In the genomic region with DNA sequence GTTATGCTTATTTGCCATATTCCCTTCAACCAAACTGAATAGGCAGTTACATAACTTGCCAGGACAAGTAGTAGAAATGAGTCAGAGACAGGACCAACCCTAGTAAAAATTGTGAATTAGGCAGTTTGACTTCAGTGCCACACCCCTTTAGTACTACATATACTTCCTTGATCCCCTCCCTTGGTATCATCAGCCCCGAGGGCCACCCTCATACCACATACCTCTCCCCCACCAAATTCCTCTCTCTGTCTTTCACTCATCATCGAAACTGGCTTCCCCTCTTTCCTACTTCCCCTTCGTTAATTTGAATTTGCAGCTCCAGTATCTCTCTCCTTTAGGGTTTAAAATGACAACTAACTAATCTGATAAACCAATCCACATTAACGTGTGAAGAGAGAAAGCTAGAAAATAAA, we compare ENCODE assay signal across 12 cellular contexts. TPM values are rescaled to one million over a fixed set of nuclear protein-coding genes. Genes with fewer than 3 reads are reported as not detected.
DNase-seq lines count a peak whose midpoint lies in the region; ATAC-seq and TF ChIP-seq lines count a peak whose summit lies in the region.
"Had no signal": no experiment of that assay in that cellular context is flagged by ENCODE, and none has a peak within 500 bp of the region (broad histone marks: within the 10 kb centered on the region; RNA-seq: fewer than 3 reads in every experiment).

No MANE protein-coding gene starts in this region.

- H3K4me3 ChIP-seq in GM23338, result no peak overlapping the region
- H3K4me3 ChIP-seq in gastroesophageal sphincter, result no peak overlapping the region
- peak overlapping the region in 2 of 5 donors; percentile 16 to 36 for H3K4me3 ChIP-seq in subcutaneous abdominal adipose tissue (ENCODE audit: low read depth in 1 of 5, low read length in 5 of 5)

- H3K9me3 ChIP-seq in gastroesophageal sphincter (no peaks in the 10 kb centered on the region), subcutaneous abdominal adipose tissue (ENCODE audit: control insufficient read depth in 5 of 5, low read length in 5 of 5) (no peaks in the 10 kb centered on the region)

- H3K27ac ChIP-seq in GM23338 (ENCODE audit: low read depth) (0 out of 2 replicates have a peak overlapping the region, but pooled peaks have one; percentile 4), RWPE1 (no peak overlapping the region), gastroesophageal sphincter (no peak overlapping the region), subcutaneous abdominal adipose tissue (ENCODE audit: low read depth, low read length) (peak overlapping the region; percentile 66)

- 68 to 86% methylated on average over 4 of the region's 4 CpGs for WGBS in gastroesophageal sphincter (ENCODE audit: low coverage in 1 of 2), 2 donors

- peaks cover 15% of the 10 kb centered on the region for H3K4me1 Mint-ChIP-seq in GM23338

- H3K36me3 ChIP-seq in GM23338 (ENCODE audit: insufficient read depth), result no peaks in the 10 kb centered on the region
- H3K36me3 ChIP-seq in gastroesophageal sphincter, result no peaks in the 10 kb centered on the region
- no peaks in the 10 kb centered on the region for H3K36me3 ChIP-seq in subcutaneous abdominal adipose tissue (ENCODE audit: control insufficient read depth in 5 of 5, insufficient read depth in 5 of 5, low read length in 5 of 5)

- H2AFZ ChIP-seq in GM23338, result no peak overlapping the region

- peak overlapping the region; percentile 54; the same call in 1 of the 2 replicates for H3K27ac Mint-ChIP-seq in GM23338
- H3K27ac Mint-ChIP-seq: activated CD8-positive, alpha-beta T cell treated with anti-CD3 and anti-CD28 coated beads, Interleukin-2, amount 10 ng/mL, durations not matched to agents 7 days and 5 days had no signal

- H3K27me3 ChIP-seq in GM23338 (ENCODE audit: insufficient read depth) (no peaks in the 10 kb centered on the region), gastroesophageal sphincter (no peaks in the 10 kb centered on the region), subcutaneous abdominal adipose tissue (ENCODE audit: control insufficient read depth in 5 of 5, insufficient read depth in 4 of 5, low read length in 5 of 5) (no peaks in the 10 kb centered on the region)

- no peaks in the 10 kb centered on the region for H3K79me2 ChIP-seq in GM23338 (replicated peaks; ENCODE audit: insufficient read depth)

- peak overlapping the region; percentile 5 for H3K4me2 ChIP-seq in GM23338

- no peak for TF ChIP-seq POLR2A in gastroesophageal sphincter (IDR thresholded peaks at IDR 0.05)

- CTCF ChIA-PET in RWPE1 (lab: Yijun Ruan, JAX), result interaction anchor here (0.6 kb wide), 1 partner anchor 352 kb away, joined by 7 read pairs; no protein-coding TSS in a partner anchor

- H3K9me2 ChIP-seq in GM23338 (ENCODE audit: insufficient read depth), result no peaks in the 10 kb centered on the region

- H3K9me3 Mint-ChIP-seq in GM23338, result no peaks in the 10 kb centered on the region

- no peaks in the 10 kb centered on the region for H4K20me1 ChIP-seq in GM23338 (replicated peaks; ENCODE audit: insufficient read depth)

- DNase-seq in GM23338 (ENCODE audit: low spot score) (peak; percentile 57), RWPE1 (ENCODE audit: low spot score) (peak; percentile 74), midbrain (lab: John Stamatoyannopoulos, UW) (no peak), NCI-H128 (lab: John Stamatoyannopoulos, UW; ENCODE audit: unreplicated experiment) (no peak)
- DNase-seq in stimulated activated naive CD4-positive, alpha-beta T cell treated with Interleukin-2 at 50 U/mL for 16 hours (lab: John Stamatoyannopoulos, UW), result no peak
- DNase-seq: activated CD8-positive, alpha-beta T cell treated with anti-CD3 and anti-CD28 coated beads, Interleukin-2, amount 10 ng/mL, durations not matched to agents 7 days and 5 days; aorta; Calu3; NCI-H1417 treated with DMSO at 0.1 percent for 48 hours had no signal

- peak overlapping the region in 1 of 5 donors; percentile 36 for H3K9ac ChIP-seq in subcutaneous abdominal adipose tissue (ENCODE audit: low read length in 5 of 5)

- H3K4me3 Mint-ChIP-seq in GM23338, result no peak overlapping the region
- H3K4me3 Mint-ChIP-seq: activated CD8-positive, alpha-beta T cell treated with anti-CD3 and anti-CD28 coated beads, Interleukin-2, amount 10 ng/mL, durations not matched to agents 7 days and 5 days had no signal

- no peak for TF ChIP-seq EP300 in gastroesophageal sphincter (IDR thresholded peaks at IDR 0.05)

- H3K36me3 Mint-ChIP-seq in GM23338 (ENCODE audit: low read depth), result no peaks in the 10 kb centered on the region

- TF ChIP-seq CTCF in GM23338 (conservative IDR thresholded peaks at IDR 0.05; ENCODE audit: low read depth in 2 of 2) (no peak), RWPE1 (conservative IDR thresholded peaks at IDR 0.05; ENCODE audit: low read depth) (no peak), gastroesophageal sphincter (IDR thresholded peaks at IDR 0.05) (no peak)

- H3K27me3 Mint-ChIP-seq in GM23338 (ENCODE audit: insufficient read depth, low read depth, poor library complexity), result peaks cover 3% of the 10 kb centered on the region

- H3K4me1 ChIP-seq in GM23338 (ENCODE audit: insufficient read depth), result peaks cover 7% of the 10 kb centered on the region; the same call in 1 of the 2 replicates
- H3K4me1 ChIP-seq in gastroesophageal sphincter, result peaks cover 0 to 6% (median 0%) of the 10 kb centered on the region in 3 donors
- H3K4me1 ChIP-seq in subcutaneous abdominal adipose tissue (ENCODE audit: control insufficient read depth in 5 of 5, insufficient read depth in 5 of 5, low read length in 5 of 5), result peaks cover 0 to 20% (median 18%) of the 10 kb centered on the region in 5 donors

- POLR2A ChIA-PET in RWPE1 (lab: Yijun Ruan, JAX; ENCODE audit: low non-redundant PET), result no interaction called here

- no peaks in the 10 kb centered on the region for H3F3A ChIP-seq in GM23338 (replicated peaks; ENCODE audit: low read depth)

- ATAC-seq in GM23338 (peak; percentile 88), gastroesophageal sphincter (peak; percentile 51), HG02970 (IDR thresholded peaks at IDR 0.05; ENCODE audit: low FRiP score, unreplicated experiment) (no peak)
- ATAC-seq: activated CD8-positive, alpha-beta T cell treated with anti-CD3 and anti-CD28 coated beads, Interleukin-2, amount 10 ng/mL, durations not matched to agents 7 days and 5 days had no signal

TF ChIP-seq in GM23338, 12 proteins besides CTCF, POLR2A, EP300 and RAD21:
- no peak for TF ChIP-seq EZH2phosphoT487 (IDR thresholded peaks at IDR 0.05; ENCODE audit: unreplicated experiment)
- TF ChIP-seq ETS1 (IDR thresholded peaks at IDR 0.05), result no peak
- no peak for TF ChIP-seq EZH2 (IDR thresholded peaks at IDR 0.05; ENCODE audit: low read depth, unreplicated experiment)
- TF ChIP-seq ZNF331 (CRISPR knock-in tag; IDR thresholded peaks at IDR 0.05; ENCODE audit: low read depth), result no peak
- TF ChIP-seq CREB1 (CRISPR knock-in tag; IDR thresholded peaks at IDR 0.05; ENCODE audit: low read depth), result no peak
- no peak for TF ChIP-seq POLR2AphosphoS5 (IDR thresholded peaks at IDR 0.05; ENCODE audit: low read depth)
- TF ChIP-seq REST (IDR thresholded peaks at IDR 0.05; ENCODE audit: unreplicated experiment), result no peak
- no peak for TF ChIP-seq ZNF114 (CRISPR knock-in tag; IDR thresholded peaks at IDR 0.05)

RNA-seq across cellular contexts. Expression of gene PTPN13, which starts 7.9 kb away (rescaled TPM):
- 45.1 and 49.9 TPM in 2 replicates for total RNA-seq in GM23338 (2014; rRNA removed; shearing (Covaris generic))
- 11.5 and 12.6 TPM in 2 replicates for polyA plus RNA-seq in GM23338 (2016; fragmentation: Nextera tagmentation; extraction: Ambion mirVana)
- total RNA-seq in gastroesophageal sphincter, result 10 to 100 TPM; 12.8 to 22.7 (median 20.7) TPM

Comparison
In these comparisons a context has a peak if more than half of its experiments do, and no peak if none do; other contexts are left out.
1. DNase-seq: peak in GM23338 (single experiment) and RWPE1 (single experiment); none in midbrain (single experiment), NCI-H128 (single experiment) and stimulated activated naive CD4-positive, alpha-beta T cell treated with Interleukin-2 at 50 U/mL for 16 hours (single experiment).
2. H3K27ac ChIP-seq: peak in GM23338 (single experiment) and subcutaneous abdominal adipose tissue (single experiment); none in RWPE1 (single experiment) and gastroesophageal sphincter (0 of 4).